Comparison of ENCODE assay signal across 8 cellular contexts in the genomic region with DNA sequence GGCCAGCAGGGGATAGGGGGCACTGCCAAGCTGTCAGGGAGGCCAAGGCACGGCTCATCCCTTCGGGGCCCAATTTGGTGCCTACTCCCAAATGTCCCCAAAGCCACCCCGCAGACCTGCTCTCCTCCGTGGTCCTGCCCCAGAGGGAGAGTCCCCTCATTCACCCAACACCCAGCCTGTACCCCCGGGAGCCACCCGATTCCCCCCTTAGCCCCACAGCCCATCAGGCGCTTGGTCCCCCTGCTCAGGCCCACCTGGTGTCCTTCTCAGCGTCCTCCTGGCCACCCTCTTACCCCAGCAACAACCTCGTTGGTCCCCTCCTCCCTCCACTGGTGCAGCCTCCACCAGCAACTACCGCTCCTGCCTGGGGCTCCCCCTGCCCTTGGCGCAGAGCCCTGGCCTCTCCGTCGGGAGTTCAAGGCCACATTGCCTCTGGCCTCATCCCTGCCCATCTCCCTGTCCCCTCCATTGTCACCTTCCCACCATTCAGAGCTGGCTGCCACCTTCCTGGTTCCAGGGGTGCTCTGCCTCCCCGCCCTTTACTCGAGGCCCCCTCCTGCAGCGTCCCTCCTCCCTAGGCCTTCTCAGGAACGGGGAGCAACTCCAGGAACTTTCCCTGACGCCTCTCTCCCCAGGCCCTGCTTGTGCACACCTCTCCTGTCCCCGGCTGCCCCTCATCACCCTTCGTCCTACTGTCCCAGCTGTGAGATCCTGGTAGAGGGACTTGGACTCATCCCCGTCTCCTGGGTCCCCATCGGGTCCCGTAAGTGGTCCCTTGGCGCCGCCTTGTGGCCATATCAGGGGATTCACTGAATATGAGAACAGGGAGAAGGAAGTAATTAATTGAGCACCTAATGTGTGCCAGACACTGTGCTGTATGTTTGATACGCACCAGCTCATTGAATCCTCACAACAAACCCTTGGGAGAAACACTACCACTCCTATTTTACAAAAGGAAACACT.
DNase-seq lines count a peak whose midpoint lies in the region; ATAC-seq and TF ChIP-seq lines count a peak whose summit lies in the region.

No MANE protein-coding gene starts in this region.

- no peaks in the 10 kb centered on the region for H3K9me3 ChIP-seq in right cardiac atrium (ENCODE audit: control insufficient read depth, low read length)

- H3K9me2 ChIP-seq in GM23338 (ENCODE audit: insufficient read depth), result no peaks in the 10 kb centered on the region

- no peaks in the 10 kb centered on the region for H3K27me3 ChIP-seq in GM23338 (ENCODE audit: insufficient read depth)
- no peaks in the 10 kb centered on the region for H3K27me3 ChIP-seq in right cardiac atrium (ENCODE audit: control insufficient read depth, insufficient read depth)

- no peak overlapping the region for H3K4me3 Mint-ChIP-seq in GM23338
- no peak overlapping the region for H3K4me3 Mint-ChIP-seq in activated naive CD8-positive, alpha-beta T cell treated with anti-CD3 and anti-CD28 coated beads, Interleukin-2, amount 50 U/mL, for 24 hours

- H3K4me1 Mint-ChIP-seq in GM23338, result peaks cover 20% of the 10 kb centered on the region
- H3K4me1 Mint-ChIP-seq in activated naive CD8-positive, alpha-beta T cell treated with anti-CD3 and anti-CD28 coated beads, Interleukin-2, amount 50 U/mL, for 24 hours, result no peaks in the 10 kb centered on the region

- H3K27me3 Mint-ChIP-seq in GM23338 (ENCODE audit: insufficient read depth, low read depth, poor library complexity), result peaks cover 25% of the 10 kb centered on the region
- peaks cover 12% of the 10 kb centered on the region for H3K27me3 Mint-ChIP-seq in activated naive CD8-positive, alpha-beta T cell treated with anti-CD3 and anti-CD28 coated beads, Interleukin-2, amount 50 U/mL, for 24 hours

- no peaks in the 10 kb centered on the region for H3K79me2 ChIP-seq in GM23338 (replicated peaks; ENCODE audit: insufficient read depth)

- H3K4me1 ChIP-seq in GM23338 (ENCODE audit: insufficient read depth) (peaks cover 11% of the 10 kb centered on the region), right cardiac atrium (ENCODE audit: control insufficient read depth, insufficient read depth, low read length) (no peaks in the 10 kb centered on the region)

- no peaks in the 10 kb centered on the region for H3K36me3 ChIP-seq in GM23338 (ENCODE audit: insufficient read depth)

- no peak overlapping the region for H3K27ac Mint-ChIP-seq in GM23338
- H3K27ac Mint-ChIP-seq in activated naive CD8-positive, alpha-beta T cell treated with anti-CD3 and anti-CD28 coated beads, Interleukin-2, amount 50 U/mL, for 24 hours, result no peak overlapping the region

- H3F3A ChIP-seq in GM23338 (replicated peaks; ENCODE audit: low read depth), result 0 out of 2 replicates have a peak, but pooled peaks cover 4% of the 10 kb centered on the region

- H3K9me3 Mint-ChIP-seq in GM23338, result no peaks in the 10 kb centered on the region; the same call in 2 of the 3 replicates
- H3K9me3 Mint-ChIP-seq in activated naive CD8-positive, alpha-beta T cell treated with anti-CD3 and anti-CD28 coated beads, Interleukin-2, amount 50 U/mL, for 24 hours, result no peaks in the 10 kb centered on the region

- H2AFZ ChIP-seq in GM23338, result no peak overlapping the region

- H3K4me3 ChIP-seq in GM23338 (no peak overlapping the region), right cardiac atrium (ENCODE audit: low read length) (no peak overlapping the region)

- H3K36me3 Mint-ChIP-seq in GM23338 (ENCODE audit: low read depth), result no peaks in the 10 kb centered on the region
- no peaks in the 10 kb centered on the region for H3K36me3 Mint-ChIP-seq in activated naive CD8-positive, alpha-beta T cell treated with anti-CD3 and anti-CD28 coated beads, Interleukin-2, amount 50 U/mL, for 24 hours (ENCODE audit: low read depth)

- no peaks in the 10 kb centered on the region for H4K20me1 ChIP-seq in GM23338 (replicated peaks; ENCODE audit: insufficient read depth)

- ATAC-seq in GM23338 (peak; percentile 62), right cardiac atrium (peak in 1 of 2 donors; percentile 55), HG03432 (IDR thresholded peaks at IDR 0.05; ENCODE audit: unreplicated experiment) (no peak)
- no peak for ATAC-seq in activated naive CD8-positive, alpha-beta T cell treated with anti-CD3 and anti-CD28 coated beads, Interleukin-2, amount 50 U/mL, for 24 hours

- no peak overlapping the region for H3K27ac ChIP-seq in GM23338 (ENCODE audit: low read depth)
- no peak overlapping the region for H3K27ac ChIP-seq in right cardiac atrium (ENCODE audit: low read length)

- peak; percentile 76 for DNase-seq in AG20443 (ENCODE audit: low spot score)
- DNase-seq in GM23338 (ENCODE audit: low spot score), result peak; percentile 92
- peak; percentile 79 for DNase-seq in RPMI8226
- peak; percentile 71 for DNase-seq in activated naive CD8-positive, alpha-beta T cell treated with anti-CD3 and anti-CD28 coated beads, Interleukin-2, amount 50 U/mL, for 24 hours
- peak; percentile 78 to 85 (median 79) for DNase-seq in right cardiac atrium
- peak; percentile 31 to 60 (median 36) for DNase-seq in stimulated activated CD4-positive, alpha-beta T cell treated with anti-CD3 and anti-CD28 coated beads, Interleukin-1b, Interleukin-23, amount 100 ng/mL, for 24 hours (ENCODE audit: low read depth in 4 of 4, low spot score in 1 of 4)
- DNase-seq in stimulated activated naive CD4-positive, alpha-beta T cell treated with Interleukin-2 at 50 U/mL for 16 hours (lab: John Stamatoyannopoulos, UW), result no peak

- peak; percentile 95 to 96 for TF ChIP-seq CTCF in GM23338 (conservative IDR thresholded peaks at IDR 0.05; ENCODE audit: low read depth in 2 of 2)

- H3K4me2 ChIP-seq in GM23338, result no peak overlapping the region

- WGBS in right cardiac atrium, result 61% methylated on average over 26 of the region's 26 CpGs

- intact Hi-C loops in right cardiac atrium (cut with DNase I), result loop anchor here in 1 of 4 donors (10.0 kb wide), 1 partner anchor 220 kb away; no protein-coding TSS in a partner anchor

TF ChIP-seq in GM23338, 12 proteins besides CTCF, POLR2A, EP300 and RAD21 (continues in another document):
- TF ChIP-seq EZH2 (IDR thresholded peaks at IDR 0.05; ENCODE audit: low read depth, unreplicated experiment) (no peak), POLR2AphosphoS5 (IDR thresholded peaks at IDR 0.05; ENCODE audit: low read depth) (no peak), ZNF331 (CRISPR knock-in tag; IDR thresholded peaks at IDR 0.05; ENCODE audit: low read depth) (no peak), JUNB (IDR thresholded peaks at IDR 0.05; ENCODE audit: unreplicated experiment) (no peak), EZH2phosphoT487 (IDR thresholded peaks at IDR 0.05; ENCODE audit: unreplicated experiment) (no peak), STAT1 (IDR thresholded peaks at IDR 0.05; ENCODE audit: unreplicated experiment) (no peak)
- TF ChIP-seq, protein P1, sequence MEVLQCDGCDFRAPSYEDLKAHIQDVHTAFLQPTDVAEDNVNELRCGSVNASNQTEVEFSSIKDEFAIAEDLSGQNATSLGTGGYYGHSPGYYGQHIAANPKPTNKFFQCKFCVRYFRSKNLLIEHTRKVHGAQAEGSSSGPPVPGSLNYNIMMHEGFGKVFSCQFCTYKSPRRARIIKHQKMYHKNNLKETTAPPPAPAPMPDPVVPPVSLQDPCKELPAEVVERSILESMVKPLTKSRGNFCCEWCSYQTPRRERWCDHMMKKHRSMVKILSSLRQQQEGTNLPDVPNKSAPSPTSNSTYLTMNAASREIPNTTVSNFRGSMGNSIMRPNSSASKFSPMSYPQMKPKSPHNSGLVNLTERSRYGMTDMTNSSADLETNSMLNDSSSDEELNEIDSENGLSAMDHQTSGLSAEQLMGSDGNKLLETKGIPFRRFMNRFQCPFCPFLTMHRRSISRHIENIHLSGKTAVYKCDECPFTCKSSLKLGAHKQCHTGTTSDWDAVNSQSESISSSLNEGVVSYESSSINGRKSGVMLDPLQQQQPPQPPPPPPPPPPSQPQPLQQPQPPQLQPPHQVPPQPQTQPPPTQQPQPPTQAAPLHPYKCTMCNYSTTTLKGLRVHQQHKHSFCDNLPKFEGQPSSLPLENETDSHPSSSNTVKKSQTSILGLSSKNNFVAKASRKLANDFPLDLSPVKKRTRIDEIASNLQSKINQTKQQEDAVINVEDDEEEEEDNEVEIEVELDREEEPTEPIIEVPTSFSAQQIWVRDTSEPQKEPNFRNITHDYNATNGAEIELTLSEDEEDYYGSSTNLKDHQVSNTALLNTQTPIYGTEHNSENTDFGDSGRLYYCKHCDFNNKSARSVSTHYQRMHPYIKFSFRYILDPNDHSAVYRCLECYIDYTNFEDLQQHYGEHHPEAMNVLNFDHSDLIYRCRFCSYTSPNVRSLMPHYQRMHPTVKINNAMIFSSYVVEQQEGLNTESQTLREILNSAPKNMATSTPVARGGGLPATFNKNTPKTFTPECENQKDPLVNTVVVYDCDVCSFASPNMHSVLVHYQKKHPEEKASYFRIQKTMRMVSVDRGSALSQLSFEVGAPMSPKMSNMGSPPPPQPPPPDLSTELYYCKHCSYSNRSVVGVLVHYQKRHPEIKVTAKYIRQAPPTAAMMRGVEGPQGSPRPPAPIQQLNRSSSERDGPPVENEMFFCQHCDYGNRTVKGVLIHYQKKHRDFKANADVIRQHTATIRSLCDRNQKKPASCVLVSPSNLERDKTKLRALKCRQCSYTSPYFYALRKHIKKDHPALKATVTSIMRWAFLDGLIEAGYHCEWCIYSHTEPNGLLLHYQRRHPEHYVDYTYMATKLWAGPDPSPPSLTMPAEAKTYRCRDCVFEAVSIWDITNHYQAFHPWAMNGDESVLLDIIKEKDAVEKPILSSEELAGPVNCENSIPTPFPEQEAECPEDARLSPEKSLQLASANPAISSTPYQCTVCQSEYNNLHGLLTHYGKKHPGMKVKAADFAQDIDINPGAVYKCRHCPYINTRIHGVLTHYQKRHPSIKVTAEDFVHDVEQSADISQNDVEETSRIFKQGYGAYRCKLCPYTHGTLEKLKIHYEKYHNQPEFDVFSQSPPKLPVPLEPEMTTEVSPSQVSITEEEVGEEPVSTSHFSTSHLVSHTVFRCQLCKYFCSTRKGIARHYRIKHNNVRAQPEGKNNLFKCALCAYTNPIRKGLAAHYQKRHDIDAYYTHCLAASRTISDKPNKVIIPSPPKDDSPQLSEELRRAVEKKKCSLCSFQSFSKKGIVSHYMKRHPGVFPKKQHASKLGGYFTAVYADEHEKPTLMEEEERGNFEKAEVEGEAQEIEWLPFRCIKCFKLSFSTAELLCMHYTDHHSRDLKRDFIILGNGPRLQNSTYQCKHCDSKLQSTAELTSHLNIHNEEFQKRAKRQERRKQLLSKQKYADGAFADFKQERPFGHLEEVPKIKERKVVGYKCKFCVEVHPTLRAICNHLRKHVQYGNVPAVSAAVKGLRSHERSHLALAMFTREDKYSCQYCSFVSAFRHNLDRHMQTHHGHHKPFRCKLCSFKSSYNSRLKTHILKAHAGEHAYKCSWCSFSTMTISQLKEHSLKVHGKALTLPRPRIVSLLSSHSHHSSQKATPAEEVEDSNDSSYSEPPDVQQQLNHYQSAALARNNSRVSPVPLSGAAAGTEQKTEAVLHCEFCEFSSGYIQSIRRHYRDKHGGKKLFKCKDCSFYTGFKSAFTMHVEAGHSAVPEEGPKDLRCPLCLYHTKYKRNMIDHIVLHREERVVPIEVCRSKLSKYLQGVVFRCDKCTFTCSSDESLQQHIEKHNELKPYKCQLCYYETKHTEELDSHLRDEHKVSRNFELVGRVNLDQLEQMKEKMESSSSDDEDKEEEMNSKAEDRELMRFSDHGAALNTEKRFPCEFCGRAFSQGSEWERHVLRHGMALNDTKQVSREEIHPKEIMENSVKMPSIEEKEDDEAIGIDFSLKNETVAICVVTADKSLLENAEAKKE (CRISPR knock-in tag; IDR thresholded peaks at IDR 0.05), result no peak
